ENCODE assay signal across 9 cellular contexts in genomic region chr15:78177447-78177873, GRCh38. TPM values are rescaled to one million over a fixed set of nuclear protein-coding genes. Genes with fewer than 3 reads are reported as not detected.
DNase-seq lines count a peak whose midpoint lies in the region; ATAC-seq and TF ChIP-seq lines count a peak whose summit lies in the region.
"Had no signal": no experiment of that assay in that cellular context is flagged by ENCODE, and none has a peak within 500 bp of the region (broad histone marks: within the 10 kb centered on the region; RNA-seq: fewer than 3 reads in every experiment).

No MANE protein-coding gene starts in this region.

- H3K9me3 ChIP-seq in BE2C (no peaks in the 10 kb centered on the region), HAP-1 (no peaks in the 10 kb centered on the region; the same call in 1 of the 2 replicates), SU-DHL-6 (ENCODE audit: insufficient read depth, low read length) (no peaks in the 10 kb centered on the region), endodermal cell (ENCODE audit: control insufficient read depth, low read length) (no peaks in the 10 kb centered on the region)

- no peak overlapping the region for H3K9ac ChIP-seq in SU-DHL-6 (ENCODE audit: low read length)
- no peak overlapping the region for H3K9ac ChIP-seq in endodermal cell (ENCODE audit: extremely low read depth, low read length, poor library complexity, severe bottlenecking)

- H3K4me3 ChIP-seq in BE2C (ENCODE audit: low read depth, low read length) = no peak overlapping the region
- H3K4me3 ChIP-seq in HAP-1 = no peak overlapping the region
- H3K4me3 ChIP-seq in SU-DHL-6 (ENCODE audit: insufficient read depth, low read length, poor library complexity, severe bottlenecking) = no peak overlapping the region
- H3K4me3 ChIP-seq in endodermal cell (ENCODE audit: low read length) = no peak overlapping the region

- in situ Hi-C loops in HAP-1 (cut with MboI; ENCODE audit: low sequenced_read_pairs) = no loop called here

- H3K27me3 ChIP-seq in BE2C (no peaks in the 10 kb centered on the region), HAP-1 (ENCODE audit: low read depth) (no peaks in the 10 kb centered on the region), SU-DHL-6 (ENCODE audit: low read length) (no peaks in the 10 kb centered on the region), endodermal cell (ENCODE audit: control insufficient read depth, insufficient read depth, low read length, poor library complexity, severe bottlenecking) (no peaks in the 10 kb centered on the region)

- no peak overlapping the region for H3K4me3 Mint-ChIP-seq in endodermal cell

- H3K36me3 Mint-ChIP-seq in endodermal cell (ENCODE audit: low read depth) = peaks cover 4% of the 10 kb centered on the region

- no peaks in the 10 kb centered on the region for H3K9me3 Mint-ChIP-seq in endodermal cell

- 34 to 37% methylated on average over 4 to 12 of the region's 12 CpGs for WGBS in endodermal cell (ENCODE audit: insufficient coverage in 1 of 2, insufficient read length in 1 of 2), 2 experiments

- no peak overlapping the region for H3K27ac ChIP-seq in SU-DHL-6 (ENCODE audit: low read depth, low read length)
- no peak overlapping the region for H3K27ac ChIP-seq in endodermal cell (ENCODE audit: low read depth, low read length)
- H3K27ac ChIP-seq: epithelial cell of prostate had no signal

- no peak for ATAC-seq in GM19397 (IDR thresholded peaks at IDR 0.05; ENCODE audit: unreplicated experiment)
- no peak for ATAC-seq in GM21360 (IDR thresholded peaks at IDR 0.05; ENCODE audit: unreplicated experiment)

- DNase-seq in BE2C (peak; percentile 67), HAP-1 (ENCODE audit: low spot score in 2 of 2) (peak; percentile 64 to 89), endodermal cell (peak; percentile 94), midbrain (lab: John Stamatoyannopoulos, UW) (peak; percentile 50), occipital lobe (lab: John Stamatoyannopoulos, UW) (no peak)

- TF ChIP-seq CTCF in BE2C (IDR thresholded peaks at IDR 0.05; ENCODE audit: low read depth, low read length) = peak; percentile 87
- TF ChIP-seq CTCF in SU-DHL-6 (IDR thresholded peaks at IDR 0.05; ENCODE audit: insufficient read depth, low read length, poor library complexity, severe bottlenecking) = peak; percentile 80
- peak; percentile 89 for TF ChIP-seq CTCF in endodermal cell (conservative IDR thresholded peaks at IDR 0.05)

- no peak overlapping the region for H2AFZ ChIP-seq in SU-DHL-6 (ENCODE audit: low read depth, low read length, severe bottlenecking)

- H3K4me1 ChIP-seq in BE2C = no peaks in the 10 kb centered on the region
- no peaks in the 10 kb centered on the region for H3K4me1 ChIP-seq in HAP-1
- no peaks in the 10 kb centered on the region for H3K4me1 ChIP-seq in endodermal cell (ENCODE audit: control insufficient read depth, insufficient read depth, low read length)

- H3K36me3 ChIP-seq in BE2C = no peaks in the 10 kb centered on the region
- peaks cover 1% of the 10 kb centered on the region for H3K36me3 ChIP-seq in HAP-1 (replicated peaks)
- H3K36me3 ChIP-seq in SU-DHL-6 (ENCODE audit: low read length) = no peaks in the 10 kb centered on the region
- no peaks in the 10 kb centered on the region for H3K36me3 ChIP-seq in endodermal cell (ENCODE audit: control insufficient read depth, insufficient read depth, low read length)

- H3K9me2 ChIP-seq in SU-DHL-6 (replicated peaks; ENCODE audit: insufficient read depth, low read length) = no peaks in the 10 kb centered on the region

- H4K20me1 ChIP-seq in SU-DHL-6 (ENCODE audit: low read depth, low read length) = no peaks in the 10 kb centered on the region

- no peaks in the 10 kb centered on the region for H3K27me3 Mint-ChIP-seq in endodermal cell (ENCODE audit: insufficient read depth)

- H3K4me2 ChIP-seq in SU-DHL-6 (ENCODE audit: low read depth, low read length, poor library complexity, severe bottlenecking) = no peak overlapping the region

- H3K27ac Mint-ChIP-seq in endodermal cell = no peak overlapping the region

- no peaks in the 10 kb centered on the region for H3F3A ChIP-seq in SU-DHL-6 (ENCODE audit: insufficient read depth)

- no peaks in the 10 kb centered on the region for H3K4me1 Mint-ChIP-seq in endodermal cell

- H3K79me2 ChIP-seq in SU-DHL-6 (ENCODE audit: insufficient read depth, low read length) = no peaks in the 10 kb centered on the region

RNA-seq across cellular contexts. Expression of gene IDH3A, which starts 28.3 kb away (rescaled TPM):
- 113 TPM for polyA plus RNA-seq in BE2C (2012; ENCODE audit: insufficient read depth, insufficient read length, low read depth)
- total RNA-seq in endodermal cell (10 to 100 TPM; 34.2 to 43.2 TPM), occipital lobe (41.6 TPM)
- polyA plus RNA-seq in endodermal cell (2013, experiment 1 of 2) = 16.1 TPM
- 16.9 TPM for polyA plus RNA-seq in endodermal cell (2013, experiment 2 of 2)

RNA-seq across cellular contexts. Expression of gene CIB2, which starts 46.2 kb away (rescaled TPM):
- polyA plus RNA-seq in BE2C (2012; ENCODE audit: insufficient read depth, insufficient read length, low read depth) = 12.8 TPM
- total RNA-seq in endodermal cell = 10 to 100 TPM; 40.6 to 41.7 TPM
- polyA plus RNA-seq in endodermal cell (2013, experiment 1 of 2) = 42.9 TPM
- 38.6 TPM for polyA plus RNA-seq in endodermal cell (2013, experiment 2 of 2)
- 18.4 TPM for total RNA-seq in occipital lobe

RNA-seq across cellular contexts. Expression of gene ACSBG1, which starts 56.9 kb away (rescaled TPM):
- polyA plus RNA-seq in BE2C (2012; ENCODE audit: insufficient read depth, insufficient read length, low read depth) = 0.45 TPM
- total RNA-seq in endodermal cell = 1 to 10 TPM in 1 of 2 donors, under 1 TPM in 1; 0.27 to 1.2 TPM
- polyA plus RNA-seq in endodermal cell (2013, experiment 1 of 2) = 1.6 TPM
- polyA plus RNA-seq in endodermal cell (2013, experiment 2 of 2) = 2.4 TPM
- 5.0 TPM for total RNA-seq in occipital lobe
